ENCODE assay signal across 9 cellular contexts in genomic region chr1:71047635-71048607, GRCh38. TPM values are rescaled to one million over a fixed set of nuclear protein-coding genes. Genes with fewer than 3 reads are reported as not detected.
DNase-seq lines count a peak whose midpoint lies in the region; ATAC-seq and TF ChIP-seq lines count a peak whose summit lies in the region.
"Had no signal": no experiment of that assay in that cellular context is flagged by ENCODE, and none has a peak within 500 bp of the region (broad histone marks: within the 10 kb centered on the region; RNA-seq: fewer than 3 reads in every experiment).

Gene PTGER3, minus strand, starts transcription at chr1:71047816. Its CDS starts 239 bp downstream, at chr1:71047577.

- 0 to 5% methylated on average over 29 to 37 of the region's 56 CpGs for WGBS in mesodermal cell (ENCODE audit: insufficient coverage in 2 of 2), 2 experiments

- no peak within 1 kb of the TSS for H3K27ac ChIP-seq in mesodermal cell (ENCODE audit: low read depth, low read length, severe bottlenecking)

- ATAC-seq in GM18505 (IDR thresholded peaks at IDR 0.05; ENCODE audit: unreplicated experiment), result no peak

- peak within 1 kb of the TSS; percentile 42 for H3K4me3 ChIP-seq in mesodermal cell (ENCODE audit: extremely low read depth, insufficient read depth, low read length, poor library complexity, severe bottlenecking)

- H3K4me1 ChIP-seq in mesodermal cell (ENCODE audit: control insufficient read depth, insufficient read depth, low read length, poor library complexity, severe bottlenecking), result no peaks in the 10 kb centered on the region

- DNase-seq in NCI-H524 (lab: John Stamatoyannopoulos, UW) (peak; percentile 43 to 71), NCI-H524 treated with DMSO at 0.1 percent for 48 hours (lab: John Stamatoyannopoulos, UW) (no peak), LHCN-M2 (ENCODE audit: low read depth) (peak; percentile 16), ecto neural progenitor cell (ENCODE audit: low spot score) (peak; percentile 79)
- DNase-seq in activated CD4-positive, CD25-positive, alpha-beta regulatory T cell treated with anti-CD3 and anti-CD28 coated beads, Interleukin-2, amount 50 U/mL, for 72 hours, result peak; percentile 32
- DNase-seq in stimulated activated naive CD4-positive, alpha-beta T cell treated with Interleukin-2 at 50 U/mL for 16 hours (lab: John Stamatoyannopoulos, UW), result peak; percentile 38

- H3K9me3 ChIP-seq in mesodermal cell (ENCODE audit: control insufficient read depth, low read length), result no peaks in the 10 kb centered on the region

- no peak for TF ChIP-seq POLR2A in GM18505 (IDR thresholded peaks at IDR 0.05; ENCODE audit: borderline replicate concordance, extremely low read depth, insufficient read depth, insufficient read length)

- H3K36me3 ChIP-seq in mesodermal cell (ENCODE audit: control insufficient read depth, insufficient read depth, low read length), result no peaks in the 10 kb centered on the region

RNA-seq across cellular contexts. Expression of gene PTGER3, which starts in this region (rescaled TPM):
- not detected in 2 replicates for total RNA-seq in LHCN-M2 (2014; rRNA removed)
- polyA plus RNA-seq in LHCN-M2 (2012), result not detected
- polyA plus RNA-seq in mesodermal cell (2013, experiment 1 of 2), result 0.52 TPM
- 0.40 TPM for polyA plus RNA-seq in mesodermal cell (2013, experiment 2 of 2)
- total RNA-seq: dermis microvascular lymphatic vessel endothelial cell had no signal

Comparison
In these comparisons a context has a peak if more than half of its experiments do, and no peak if none do; other contexts are left out.
1. Peak in DNase-seq in LHCN-M2; RNA of the gene not detected or under 1 TPM.